Comparison of ENCODE assay signal across 35 cellular contexts in genomic region chr7:1228535-1229333, GRCh38. TPM values are rescaled to one million over a fixed set of nuclear protein-coding genes. Genes with fewer than 3 reads are reported as not detected.
A peak's percentile ranks its signal among the peaks of the same experiment; 100 is the strongest.
DNase-seq lines count a peak whose midpoint lies in the region; ATAC-seq and TF ChIP-seq lines count a peak whose summit lies in the region.
"Had no signal": no experiment of that assay in that cellular context is flagged by ENCODE, and none has a peak within 500 bp of the region (broad histone marks: within the 10 kb centered on the region; RNA-seq: fewer than 3 reads in every experiment).

No MANE protein-coding gene starts in this region.

- ATAC-seq in natural killer cell = no peak
- no peak for ATAC-seq in natural killer cell treated with Interleukin-12 subunit alpha and Interleukin-12 subunit beta and Interleukin-15 and Interleukin-18, amount 100 ng/mL, for 72 hours
- ATAC-seq in stimulated activated naive B cell treated with anti-CD40 and anti-IgM and Interleukin-4, amounts not matched to agents 10 μg/mL and 1 μg/mL and 100 μg/mL, for 72 hours (replicated peaks) = no peak
- ATAC-seq: foreskin keratinocyte, heart left ventricle, left ventricle myocardium superior, psoas muscle had no signal

- no peak for TF ChIP-seq POLR2A in NB4 (IDR thresholded peaks at IDR 0.05; ENCODE audit: extremely low read depth, insufficient read length)
- TF ChIP-seq POLR2A in vagina (IDR thresholded peaks at IDR 0.05) = no peak

- no peaks in the 10 kb centered on the region for H3K9me3 Mint-ChIP-seq in natural killer cell
- H3K9me3 Mint-ChIP-seq in natural killer cell treated with Interleukin-12 subunit alpha and Interleukin-12 subunit beta and Interleukin-15 and Interleukin-18, amount 100 ng/mL, for 72 hours = no peaks in the 10 kb centered on the region
- H3K9me3 Mint-ChIP-seq in stimulated activated naive B cell treated with anti-CD40 and anti-IgM and Interleukin-4, amounts not matched to agents 10 μg/mL and 1 μg/mL and 100 μg/mL, for 72 hours = peaks cover 0 to 6% of the 10 kb centered on the region in 2 donors
- H3K9me3 Mint-ChIP-seq: activated CD4-positive, alpha-beta memory T cell treated with anti-CD3 and anti-CD28 coated beads, Interleukin-2, amount 10 ng/mL, durations not matched to agents 7 days and 5 days; central memory CD8-positive, alpha-beta T cell had no signal

- DNase-seq in natural killer cell (no peak), NB4 (ENCODE audit: low read depth) (no peak), cerebellar cortex (ENCODE audit: low spot score) (peak; percentile 54), MV-4-11 (lab: John Stamatoyannopoulos, UW) (no peak), vagina (ENCODE audit: extremely low spot score in 2 of 2) (no peak), GOT3 (lab: John Stamatoyannopoulos, UW) (no peak)
- DNase-seq in natural killer cell treated with Interleukin-12 subunit alpha and Interleukin-12 subunit beta and Interleukin-15 and Interleukin-18, amount 100 ng/mL, for 72 hours (ENCODE audit: low spot score) = no peak
- DNase-seq in stimulated activated naive B cell treated with anti-CD40 and anti-IgM and Interleukin-4, amounts not matched to agents 10 μg/mL and 1 μg/mL and 100 μg/mL, for 72 hours = no peak
- DNase-seq: activated CD4-positive, alpha-beta memory T cell treated with anti-CD3 and anti-CD28 coated beads, Interleukin-2, amount 10 ng/mL, durations not matched to agents 7 days and 5 days; activated CD4-positive, alpha-beta T cell treated with anti-CD3 and anti-CD28 coated beads for 1 hour; activated effector memory CD4-positive, alpha-beta T cell treated with anti-CD3 and anti-CD28 coated beads, Interleukin-2, amount 50 U/mL, for 16 hours; CD8-positive, alpha-beta memory T cell; DMS 273 treated with DMSO at 0.1 percent for 48 hours; esophagus squamous epithelium; foreskin keratinocyte; KG1; left ventricle myocardium superior; MG63; NCI-H1417 treated with DMSO at 0.1 percent for 48 hours; NCI-H226; NCI-H526 treated with DMSO at 0.1 percent for 48 hours; nucleus accumbens; PC-9; psoas muscle; sigmoid colon; stimulated activated CD4-positive, alpha-beta T cell treated with anti-CD3 and anti-CD28 coated beads, Interleukin-12 subunit alpha, Interleukin-12 subunit beta, amount 100 ng/mL, for 4 hours; stimulated activated CD4-positive, alpha-beta T cell treated with anti-CD3 and anti-CD28 coated beads, Interleukin-2, amount 100 ng/mL, for 48 hours; trophoblast cell had no signal

- H3K36me3 Mint-ChIP-seq in natural killer cell = no peaks in the 10 kb centered on the region
- H3K36me3 Mint-ChIP-seq in natural killer cell treated with Interleukin-12 subunit alpha and Interleukin-12 subunit beta and Interleukin-15 and Interleukin-18, amount 100 ng/mL, for 72 hours = no peaks in the 10 kb centered on the region
- H3K36me3 Mint-ChIP-seq in stimulated activated naive B cell treated with anti-CD40 and anti-IgM and Interleukin-4, amounts not matched to agents 10 μg/mL and 1 μg/mL and 100 μg/mL, for 72 hours = peaks cover 8 to 11% of the 10 kb centered on the region in 2 donors
- H3K36me3 Mint-ChIP-seq: CD8-positive, alpha-beta memory T cell had no signal

- no peaks in the 10 kb centered on the region for H3K36me3 ChIP-seq in vagina
- H3K36me3 ChIP-seq: esophagus squamous epithelium, heart left ventricle, MG63, sigmoid colon had no signal

- intact Hi-C loops in natural killer cell (cut with micrococcal nuclease) (no loop called here), vagina (cut with DNase I) (loop anchor here (5.0 kb wide), 1 partner anchor 244 kb away; no protein-coding TSS in a partner anchor)

- H3K27me3 ChIP-seq in vagina = peaks cover 49% of the 10 kb centered on the region

- H3K4me3 Mint-ChIP-seq in natural killer cell = peak overlapping the region; percentile 28
- no peak overlapping the region for H3K4me3 Mint-ChIP-seq in natural killer cell treated with Interleukin-12 subunit alpha and Interleukin-12 subunit beta and Interleukin-15 and Interleukin-18, amount 100 ng/mL, for 72 hours
- H3K4me3 Mint-ChIP-seq in stimulated activated naive B cell treated with anti-CD40 and anti-IgM and Interleukin-4, amounts not matched to agents 10 μg/mL and 1 μg/mL and 100 μg/mL, for 72 hours = no peak overlapping the region
- H3K4me3 Mint-ChIP-seq: activated CD4-positive, alpha-beta memory T cell treated with anti-CD3 and anti-CD28 coated beads, Interleukin-2, amount 10 ng/mL, durations not matched to agents 7 days and 5 days; central memory CD8-positive, alpha-beta T cell had no signal

- H3K27me3 Mint-ChIP-seq in natural killer cell (ENCODE audit: low read depth in 2 of 2) = peaks cover 49 to 52% of the 10 kb centered on the region in 2 donors
- H3K27me3 Mint-ChIP-seq in natural killer cell treated with Interleukin-12 subunit alpha and Interleukin-12 subunit beta and Interleukin-15 and Interleukin-18, amount 100 ng/mL, for 72 hours = peaks cover 36 to 48% of the 10 kb centered on the region in 2 donors
- peaks cover 43 to 62% of the 10 kb centered on the region in 2 donors for H3K27me3 Mint-ChIP-seq in stimulated activated naive B cell treated with anti-CD40 and anti-IgM and Interleukin-4, amounts not matched to agents 10 μg/mL and 1 μg/mL and 100 μg/mL, for 72 hours

- H3K4me1 ChIP-seq in vagina = peaks cover 9% of the 10 kb centered on the region
- H3K4me1 ChIP-seq: foreskin keratinocyte had no signal

- H3K4me3 ChIP-seq in NB4 (ENCODE audit: low read depth, low read length) (peak overlapping the region; percentile 10), vagina (no peak overlapping the region)
- H3K4me3 ChIP-seq: esophagus squamous epithelium, heart left ventricle, MG63, PC-9, psoas muscle, sigmoid colon had no signal

- no peaks in the 10 kb centered on the region for H3K9me3 ChIP-seq in vagina
- H3K9me3 ChIP-seq: esophagus squamous epithelium, heart left ventricle, MG63, psoas muscle, sigmoid colon had no signal

- TF ChIP-seq CTCF in natural killer cell (IDR thresholded peaks at IDR 0.05) = no peak
- TF ChIP-seq CTCF in NB4 (IDR thresholded peaks at IDR 0.05; ENCODE audit: low read depth, low read length) = no peak
- no peak for TF ChIP-seq CTCF in vagina (IDR thresholded peaks at IDR 0.05)

- peaks cover 9 to 17% of the 10 kb centered on the region in 2 donors for H3K4me1 Mint-ChIP-seq in natural killer cell
- H3K4me1 Mint-ChIP-seq in natural killer cell treated with Interleukin-12 subunit alpha and Interleukin-12 subunit beta and Interleukin-15 and Interleukin-18, amount 100 ng/mL, for 72 hours (ENCODE audit: low read depth in 2 of 2) = peaks cover 4 to 5% of the 10 kb centered on the region in 2 donors
- peaks cover 13 to 24% of the 10 kb centered on the region in 2 donors for H3K4me1 Mint-ChIP-seq in stimulated activated naive B cell treated with anti-CD40 and anti-IgM and Interleukin-4, amounts not matched to agents 10 μg/mL and 1 μg/mL and 100 μg/mL, for 72 hours
- H3K4me1 Mint-ChIP-seq: activated CD4-positive, alpha-beta memory T cell treated with anti-CD3 and anti-CD28 coated beads, Interleukin-2, amount 10 ng/mL, durations not matched to agents 7 days and 5 days had no signal

- H3K27ac Mint-ChIP-seq in natural killer cell = peak overlapping the region in 1 of 2 donors; percentile 72
- no peak overlapping the region for H3K27ac Mint-ChIP-seq in natural killer cell treated with Interleukin-12 subunit alpha and Interleukin-12 subunit beta and Interleukin-15 and Interleukin-18, amount 100 ng/mL, for 72 hours
- peak overlapping the region; percentile 80 for H3K27ac Mint-ChIP-seq in stimulated activated naive B cell treated with anti-CD40 and anti-IgM and Interleukin-4, amounts not matched to agents 10 μg/mL and 1 μg/mL and 100 μg/mL, for 72 hours
- H3K27ac Mint-ChIP-seq: activated CD4-positive, alpha-beta memory T cell treated with anti-CD3 and anti-CD28 coated beads, Interleukin-2, amount 10 ng/mL, durations not matched to agents 7 days and 5 days had no signal

- no peak overlapping the region for H3K27ac ChIP-seq in vagina
- H3K27ac ChIP-seq: esophagus squamous epithelium, foreskin keratinocyte, heart left ventricle, PC-9, psoas muscle, sigmoid colon had no signal

RNA-seq across cellular contexts. Expression of gene UNCX, which starts 3.9 kb away (rescaled TPM):
- total RNA-seq in natural killer cell (not detected), vagina (not detected)
- total RNA-seq in natural killer cell treated with Interleukin-12 subunit alpha and Interleukin-12 subunit beta and Interleukin-15 and Interleukin-18, amount 100 ng/mL, for 72 hours = not detected
- total RNA-seq: activated CD4-positive, alpha-beta memory T cell treated with anti-CD3 and anti-CD28 coated beads, Interleukin-2, amount 10 ng/mL, durations not matched to agents 7 days and 5 days; CD8-positive, alpha-beta memory T cell; dermis microvascular lymphatic vessel endothelial cell; esophagus squamous epithelium; foreskin keratinocyte; heart left ventricle; HT-29; left ventricle myocardium superior; mesenteric fat pad; PC-9; psoas muscle; sigmoid colon; subcutaneous adipose tissue; T-helper 2 cell treated with Interferon-gamma antibody and Interleukin-4, amounts not matched to agents 100 ng/mL and 5 ng/mL, for 36 hours had no signal
